8 cellular contexts compared by ENCODE assay signal in the genomic region with DNA sequence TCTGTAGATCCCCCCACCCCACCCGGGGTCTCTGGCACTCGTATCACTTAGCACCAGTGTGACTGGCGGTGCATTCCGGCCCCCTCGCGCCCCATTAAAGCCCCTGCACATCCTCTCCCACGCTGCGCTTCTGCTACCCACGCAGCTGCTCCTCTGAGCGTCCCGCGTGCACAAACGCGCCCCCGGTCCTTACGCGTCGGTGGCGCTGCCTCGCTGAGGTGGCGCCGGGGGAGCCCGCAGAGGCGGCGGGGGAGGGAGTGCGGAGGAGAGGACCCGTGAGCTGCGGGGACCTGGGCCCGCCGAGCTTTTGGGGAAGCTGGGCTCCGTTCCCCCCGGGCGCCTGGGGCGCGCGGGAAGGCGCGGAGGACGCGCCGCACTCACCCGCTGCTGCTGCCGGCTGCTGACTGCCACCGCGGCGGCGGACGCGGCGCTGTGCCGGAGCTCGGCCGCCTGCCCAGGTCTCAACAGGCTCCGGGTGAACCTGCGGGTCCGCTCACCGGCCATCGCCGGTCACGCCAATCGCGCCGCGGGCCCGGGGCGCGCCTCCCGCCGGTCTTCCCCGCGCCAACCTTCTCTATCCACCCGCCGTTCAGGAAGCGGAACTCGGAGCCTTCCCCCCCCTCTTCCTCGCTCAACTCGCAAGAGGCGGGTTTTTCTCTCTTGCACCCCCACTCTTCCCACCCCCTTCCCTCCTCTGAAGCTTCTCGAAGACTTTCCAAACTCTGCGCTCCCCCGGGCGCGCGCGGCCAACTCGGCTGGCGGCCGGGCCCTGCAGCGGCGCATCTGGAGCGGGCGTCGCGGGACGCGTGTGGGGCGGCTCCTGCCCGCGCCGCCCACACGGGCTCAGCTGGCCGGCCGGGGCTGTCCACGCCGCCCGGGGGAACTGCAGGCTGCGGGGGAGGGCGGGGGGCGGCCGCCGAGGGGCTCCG. TPM values are rescaled to one million over a fixed set of nuclear protein-coding genes. Genes with fewer than 3 reads are reported as not detected.
DNase-seq lines count a peak whose midpoint lies in the region; ATAC-seq and TF ChIP-seq lines count a peak whose summit lies in the region.

A gene (minus strand): TSS at position 598 of the 929 bp plus-strand sequence. CDS start 94 bp downstream, at position 504.

- no peak within 1 kb of the TSS for H3K4ac ChIP-seq in trophoblast cell (ENCODE audit: low read depth, low read length)

- peak within 1 kb of the TSS; percentile 80 for H3K4me2 ChIP-seq in trophoblast cell (ENCODE audit: low read length)

- H3K27me3 ChIP-seq in trophoblast cell (ENCODE audit: insufficient read depth, low read length) (peaks cover 39% of the 10 kb centered on the region), uterus (no peaks in the 10 kb centered on the region)

- H3K4me1 Mint-ChIP-seq in activated naive CD4-positive, alpha-beta T cell treated with anti-CD3 and anti-CD28 coated beads, Interleukin-2, amount 10 ng/mL, durations not matched to agents 7 days and 5 days: peaks cover 52% of the 10 kb centered on the region

- POLR2A ChIA-PET in RWPE1 (lab: Yijun Ruan, JAX; ENCODE audit: low non-redundant PET): no interaction called here

- H3K9me3 Mint-ChIP-seq in activated naive CD4-positive, alpha-beta T cell treated with anti-CD3 and anti-CD28 coated beads, Interleukin-2, amount 10 ng/mL, durations not matched to agents 7 days and 5 days: no peaks in the 10 kb centered on the region

- no peak within 1 kb of the TSS for H2BK120ac ChIP-seq in trophoblast cell (ENCODE audit: insufficient read depth, low read length, poor library complexity)

- peak within 1 kb of the TSS; percentile 66 for H3K4me3 ChIP-seq in trophoblast cell (ENCODE audit: low read depth, low read length)
- peak within 1 kb of the TSS; percentile 32 to 58 for H3K4me3 ChIP-seq in uterus

- H4K8ac ChIP-seq in trophoblast cell (ENCODE audit: low read depth, low read length): no peak within 1 kb of the TSS

- peaks cover 22% of the 10 kb centered on the region for H3K27me3 Mint-ChIP-seq in activated naive CD4-positive, alpha-beta T cell treated with anti-CD3 and anti-CD28 coated beads, Interleukin-2, amount 10 ng/mL, durations not matched to agents 7 days and 5 days

- H3K4me3 Mint-ChIP-seq in activated naive CD4-positive, alpha-beta T cell treated with anti-CD3 and anti-CD28 coated beads, Interleukin-2, amount 10 ng/mL, durations not matched to agents 7 days and 5 days: peak within 1 kb of the TSS; percentile 98

- no peak within 1 kb of the TSS for H2BK12ac ChIP-seq in trophoblast cell (ENCODE audit: low read length)

- DNase-seq in Right ventricle myocardium inferior (ENCODE audit: missing footprints) (peak; percentile 69), cardiac septum (ENCODE audit: low spot score) (no peak), RWPE1 (ENCODE audit: low spot score) (peak; percentile 18), Right ventricle myocardium superior (peak; percentile 60), trophoblast cell (no peak), uterus (peak in 1 of 2 donors; percentile 15)
- DNase-seq in activated naive CD4-positive, alpha-beta T cell treated with anti-CD3 and anti-CD28 coated beads, Interleukin-2, amount 10 ng/mL, durations not matched to agents 7 days and 5 days: peak; percentile 69

- no peak for TF ChIP-seq POLR2A in uterus (IDR thresholded peaks at IDR 0.05)

- H3K18ac ChIP-seq in trophoblast cell (ENCODE audit: low read length): no peak within 1 kb of the TSS

- H3K27ac ChIP-seq in RWPE1: peak within 1 kb of the TSS; percentile 24
- H3K27ac ChIP-seq in trophoblast cell (ENCODE audit: low read depth, low read length): no peak within 1 kb of the TSS
- peak within 1 kb of the TSS in 1 of 2 donors; percentile 20 for H3K27ac ChIP-seq in uterus

- no peak within 1 kb of the TSS for H2AK5ac ChIP-seq in trophoblast cell (ENCODE audit: low read length)

- H2BK5ac ChIP-seq in trophoblast cell (ENCODE audit: low read depth, low read length, poor library complexity): no peak within 1 kb of the TSS

- ATAC-seq in Right ventricle myocardium inferior (no peak), HG03025 (IDR thresholded peaks at IDR 0.05; ENCODE audit: low FRiP score, unreplicated experiment) (peak; percentile 29), Right ventricle myocardium superior (ENCODE audit: poor library complexity) (peak; percentile 53)

- H3K79me2 ChIP-seq in trophoblast cell (ENCODE audit: control insufficient read depth, insufficient read depth, low read length, poor library complexity): no peaks in the 10 kb centered on the region

- CTCF ChIA-PET in RWPE1 (lab: Yijun Ruan, JAX): interaction anchor here (0.6 kb wide), 1 partner anchor 16 kb away, joined by 3 read pairs; no protein-coding TSS in a partner anchor
- CTCF ChIA-PET in activated naive CD4-positive, alpha-beta T cell treated with anti-CD3 and anti-CD28 coated beads, Interleukin-2, amount 10 ng/mL, durations not matched to agents 7 days and 5 days (lab: Charles Lee): interaction anchor here (0.8 to 2.4 kb wide), 5 partner anchors 11 to 80 kb away, joined by 3 to 10 read pairs (median 7); no protein-coding TSS in a partner anchor

- H3K9ac ChIP-seq in trophoblast cell (ENCODE audit: low read length): no peak within 1 kb of the TSS

- H3K36me3 ChIP-seq in trophoblast cell (ENCODE audit: control insufficient read depth in 1 of 2, insufficient read depth in 2 of 2, low read length in 2 of 2): no peaks in the 10 kb centered on the region
- H3K36me3 ChIP-seq in uterus: no peaks in the 10 kb centered on the region

- H4K12ac ChIP-seq in trophoblast cell (ENCODE audit: low read depth, low read length): no peak within 1 kb of the TSS

- no peaks in the 10 kb centered on the region for H3K9me3 ChIP-seq in trophoblast cell (ENCODE audit: insufficient read depth, low read depth, low read length)
- H3K9me3 ChIP-seq in uterus: no peaks in the 10 kb centered on the region

- TF ChIP-seq CTCF in RWPE1 (conservative IDR thresholded peaks at IDR 0.05; ENCODE audit: low read depth) (no peak), uterus (IDR thresholded peaks at IDR 0.05) (no peak)

- H4K91ac ChIP-seq in trophoblast cell (ENCODE audit: low read depth, low read length): no peak within 1 kb of the TSS

- H3K14ac ChIP-seq in trophoblast cell (ENCODE audit: low read length): no peak within 1 kb of the TSS

- H3K23ac ChIP-seq in trophoblast cell (ENCODE audit: low read length): no peak within 1 kb of the TSS

- peak within 1 kb of the TSS; percentile 30 for H2AFZ ChIP-seq in trophoblast cell (ENCODE audit: insufficient read depth, low read length, poor library complexity)

- H3K4me1 ChIP-seq in trophoblast cell (ENCODE audit: control insufficient read depth in 1 of 2, insufficient read depth in 2 of 2, low read length in 2 of 2) (peaks cover 3 to 4% of the 10 kb centered on the region in 2 experiments), uterus (no peaks in the 10 kb centered on the region)

- intact Hi-C loops in Right ventricle myocardium inferior (cut with DNase I) (no loop called here), cardiac septum (cut with DNase I) (no loop called here), Right ventricle myocardium superior (cut with DNase I) (no loop called here), uterus (cut with DNase I; ENCODE audit: low total_unique reads) (no loop called here)

- H3K79me1 ChIP-seq in trophoblast cell (ENCODE audit: low read length): no peaks in the 10 kb centered on the region

- peaks cover 37% of the 10 kb centered on the region for H3K36me3 Mint-ChIP-seq in activated naive CD4-positive, alpha-beta T cell treated with anti-CD3 and anti-CD28 coated beads, Interleukin-2, amount 10 ng/mL, durations not matched to agents 7 days and 5 days

- H3K27ac Mint-ChIP-seq in activated naive CD4-positive, alpha-beta T cell treated with anti-CD3 and anti-CD28 coated beads, Interleukin-2, amount 10 ng/mL, durations not matched to agents 7 days and 5 days: peak within 1 kb of the TSS; percentile 99

- no CpG with 5 or more reads among the region's 112 CpGs for WGBS in trophoblast cell (ENCODE audit: extremely low coverage, insufficient coverage, insufficient read length)

RNA-seq across cellular contexts. Expression of the gene that starts here (rescaled TPM):
- total RNA-seq in Right ventricle myocardium inferior (2.3 TPM), cardiac septum (2.6 TPM), Right ventricle myocardium superior (2.2 TPM), uterus (10 to 100 TPM in 2 of 4 donors, 1 to 10 TPM in 2; 3.8 to 33.2 (median 12.3) TPM)
- polyA plus RNA-seq in trophoblast cell (2013): 0.04 and 0.08 TPM in 2 replicates

Comparison
In these comparisons a context has a peak if more than half of its experiments do, and no peak if none do; other contexts are left out.
1. DNase-seq: peak in Right ventricle myocardium inferior (single experiment), RWPE1 (single experiment), activated naive CD4-positive, alpha-beta T cell treated with anti-CD3 and anti-CD28 coated beads, Interleukin-2, amount 10 ng/mL, durations not matched to agents 7 days and 5 days (single experiment) and Right ventricle myocardium superior (single experiment); none in cardiac septum (single experiment) and trophoblast cell (0 of 2).